11 cellular contexts compared by ENCODE assay signal in the genomic region with DNA sequence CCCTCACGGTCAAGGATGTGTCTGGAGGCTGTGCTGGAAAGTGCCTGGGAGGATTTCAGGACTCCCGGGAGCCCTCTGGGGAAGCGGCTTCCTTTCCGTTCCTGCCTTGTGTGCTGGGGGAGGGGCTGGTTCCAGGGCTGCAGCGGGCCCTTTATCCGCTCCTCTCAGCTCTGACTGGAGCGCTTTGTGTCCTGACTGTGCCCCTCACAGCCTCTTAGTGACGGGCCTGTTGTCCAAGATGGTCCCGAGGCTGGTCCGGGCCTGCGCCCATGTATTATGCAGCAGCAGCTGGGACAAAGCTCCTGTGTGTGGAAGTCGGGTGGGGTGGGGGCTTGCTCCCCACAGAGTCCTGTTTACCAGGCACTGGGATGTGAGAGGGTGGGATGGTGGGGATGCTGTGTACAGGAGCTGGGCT. TPM values are rescaled to one million over a fixed set of nuclear protein-coding genes. Genes with fewer than 3 reads are reported as not detected.
A peak's percentile ranks its signal among the peaks of the same experiment; 100 is the strongest.
DNase-seq lines count a peak whose midpoint lies in the region; ATAC-seq and TF ChIP-seq lines count a peak whose summit lies in the region.
"Had no signal": no experiment of that assay in that cellular context is flagged by ENCODE, and none has a peak within 500 bp of the region (broad histone marks: within the 10 kb centered on the region; RNA-seq: fewer than 3 reads in every experiment).

No MANE protein-coding gene starts in this region.

- H3K4me3 ChIP-seq in gastroesophageal sphincter = no peak overlapping the region
- no peak overlapping the region for H3K4me3 ChIP-seq in muscle layer of duodenum (ENCODE audit: low read depth in 1 of 2, low read length in 2 of 2)
- H3K4me3 ChIP-seq in transverse colon = no peak overlapping the region

- H3K36me3 ChIP-seq in gastroesophageal sphincter (no peaks in the 10 kb centered on the region), muscle layer of duodenum (ENCODE audit: control insufficient read depth in 1 of 2, insufficient read depth in 2 of 2, low read length in 2 of 2) (no peaks in the 10 kb centered on the region), transverse colon (no peaks in the 10 kb centered on the region)

- in situ Hi-C loops in transverse colon (cut with MboI; ENCODE audit: low pct_ligation_motif_present in 1 of 4, low pct_unique_long_range_greater_than_20kb in 1 of 4, low sequenced_read_pairs in 3 of 4) = no loop called here

- WGBS in gastroesophageal sphincter (ENCODE audit: low coverage in 1 of 2), 2 donors = 27 to 80% methylated on average over 1 to 2 of the region's 12 CpGs
- 89% methylated on average over 11 of the region's 12 CpGs; no CpG with 5 or more reads in 1 of the 2 donors for WGBS in transverse colon (ENCODE audit: low coverage in 1 of 2), 2 donors

- H3K9me3 ChIP-seq in gastroesophageal sphincter (no peaks in the 10 kb centered on the region), muscle layer of duodenum (ENCODE audit: control insufficient read depth in 1 of 2, low read length in 2 of 2) (no peaks in the 10 kb centered on the region), transverse colon (no peaks in the 10 kb centered on the region)

- peaks cover 0 to 59% (median 6%) of the 10 kb centered on the region in 3 donors for H3K4me1 ChIP-seq in gastroesophageal sphincter
- peaks cover 0 to 9% of the 10 kb centered on the region in 2 donors for H3K4me1 ChIP-seq in muscle layer of duodenum (ENCODE audit: control insufficient read depth in 1 of 2, insufficient read depth in 2 of 2, low read length in 2 of 2)
- peaks cover 0 to 4% (median 0%) of the 10 kb centered on the region in 4 donors for H3K4me1 ChIP-seq in transverse colon

- TF ChIP-seq EP300 in gastroesophageal sphincter (IDR thresholded peaks at IDR 0.05) (no peak), transverse colon (IDR thresholded peaks at IDR 0.05; ENCODE audit: low read depth) (no peak)

- TF ChIP-seq CTCF in gastroesophageal sphincter (IDR thresholded peaks at IDR 0.05) (no peak), transverse colon (IDR thresholded peaks at IDR 0.05) (no peak)

- TF ChIP-seq POLR2A in gastroesophageal sphincter (IDR thresholded peaks at IDR 0.05) (no peak), transverse colon (IDR thresholded peaks at IDR 0.05) (no peak)

- no peak for ATAC-seq in gastroesophageal sphincter

- DNase-seq in transverse colon (no peak), AG20443 (ENCODE audit: low spot score) (no peak), NCI-H446 treated with DMSO at 0.1 percent for 48 hours (lab: John Stamatoyannopoulos, UW) (no peak), NOMO-1 treated with dmso at 0.1 percent for 144 hours (lab: John Stamatoyannopoulos, UW; ENCODE audit: unreplicated experiment) (no peak)
- DNase-seq: activated T-cell treated with anti-CD3 and anti-CD28 coated beads, Interleukin-2, amount 50 U/mL, for 48 hours; DND-41; kidney had no signal

- H3K27ac ChIP-seq in angular gyrus (ENCODE audit: low read depth, low read length) (peak overlapping the region; percentile 97), gastroesophageal sphincter (peak overlapping the region in 3 of 4 donors; percentile 59 to 69 (median 65)), muscle layer of duodenum (ENCODE audit: low read length) (peak overlapping the region; percentile 16), transverse colon (peak overlapping the region in 3 of 4 donors; percentile 15 to 45 (median 26))

- intact Hi-C loops in transverse colon (cut with DNase I; ENCODE audit: low total_unique reads) = no loop called here

- H3K27me3 ChIP-seq in gastroesophageal sphincter (peaks cover 9% of the 10 kb centered on the region), muscle layer of duodenum (ENCODE audit: low read depth, low read length) (no peaks in the 10 kb centered on the region), transverse colon (no peaks in the 10 kb centered on the region)

RNA-seq across cellular contexts. Expression of a gene that starts 35.8 kb away (rescaled TPM):
- 1 to 10 TPM; 3.2 to 9.1 (median 6.6) TPM for total RNA-seq in gastroesophageal sphincter
- 1 to 10 TPM in 3 of 4 donors, under 1 TPM in 1; 0.40 to 2.2 (median 2.0) TPM for total RNA-seq in transverse colon
- total RNA-seq: T-helper 2 cell treated with Interferon-gamma antibody and Interleukin-4, amounts not matched to agents 100 ng/mL and 5 ng/mL, for 36 hours had no signal

Comparison
In these comparisons a context has a peak if more than half of its experiments do, and no peak if none do; other contexts are left out.
1. H3K27ac ChIP-seq: peak in every context shown above with its lines; median percentile 97 in angular gyrus; 65 in gastroesophageal sphincter; 26 in transverse colon; 16 in muscle layer of duodenum.